ENCODE assay signal across 21 cellular contexts in genomic region chr13:74773263-74773662, GRCh38.
"Had no signal": no experiment of that assay in that cellular context is flagged by ENCODE, and none has a peak within 500 bp of the region (broad histone marks: within the 10 kb centered on the region; RNA-seq: fewer than 3 reads in every experiment).

No MANE protein-coding gene starts in this region.

- H3K27ac ChIP-seq: esophagus squamous epithelium, gastrocnemius medialis, heart right ventricle, pancreas, tibial artery, upper lobe of left lung, vagina had no signal

- H3K9me3 Mint-ChIP-seq: effector memory CD8-positive, alpha-beta T cell; natural killer cell; stimulated activated effector memory CD8-positive, alpha-beta T cell treated with anti-CD3 and anti-CD28 coated beads, Interleukin-12 subunit alpha, Interleukin-12 subunit beta, amount 100 ng/mL, for 72 hours; stimulated activated naive CD8-positive, alpha-beta T cell treated with anti-CD3 and anti-CD28 coated beads, Interleukin-15, Interleukin-2, amounts not matched to agents 100 ng/mL and 50 ng/mL, for 24 hours had no signal

- H3K36me3 ChIP-seq: esophagus squamous epithelium, gastrocnemius medialis, heart right ventricle, pancreas, tibial artery, upper lobe of left lung, vagina had no signal

- DNase-seq: effector memory CD8-positive, alpha-beta T cell; esophagus squamous epithelium; gastrocnemius medialis; heart right ventricle; hypothalamus; islet precursor cell; mammary epithelial cell; natural killer cell; pancreas; right cardiac atrium; stimulated activated CD4-positive, alpha-beta T cell treated with anti-CD3 and anti-CD28 coated beads, Interleukin-4, amount 100 ng/mL, for 1 hour; stimulated activated CD8-positive, alpha-beta memory T cell treated with anti-CD3 and anti-CD28 coated beads, Interleukin-4, amount 100 ng/mL, for 48 hours; tibial artery; upper lobe of left lung had no signal

- H3K27ac Mint-ChIP-seq: dendritic cell treated with granulocyte-macrophage colony-stimulating factor and Interleukin-4, amounts not matched to agents 40 ng/mL and 50 ng/mL, for 4 days; effector memory CD8-positive, alpha-beta T cell; natural killer cell; progenitor cell of endocrine pancreas; stimulated activated effector memory CD8-positive, alpha-beta T cell treated with anti-CD3 and anti-CD28 coated beads, Interleukin-12 subunit alpha, Interleukin-12 subunit beta, amount 100 ng/mL, for 72 hours; stimulated activated naive CD8-positive, alpha-beta T cell treated with anti-CD3 and anti-CD28 coated beads, Interleukin-15, Interleukin-2, amounts not matched to agents 100 ng/mL and 50 ng/mL, for 24 hours had no signal

- H3K4me3 ChIP-seq: esophagus squamous epithelium, gastrocnemius medialis, heart right ventricle, pancreas, tibial artery, upper lobe of left lung, vagina had no signal

- H3K4me3 Mint-ChIP-seq: dendritic cell treated with granulocyte-macrophage colony-stimulating factor and Interleukin-4, amounts not matched to agents 40 ng/mL and 50 ng/mL, for 4 days; effector memory CD8-positive, alpha-beta T cell; natural killer cell; neural crest cell; stimulated activated effector memory CD8-positive, alpha-beta T cell treated with anti-CD3 and anti-CD28 coated beads, Interleukin-12 subunit alpha, Interleukin-12 subunit beta, amount 100 ng/mL, for 72 hours; stimulated activated naive CD8-positive, alpha-beta T cell treated with anti-CD3 and anti-CD28 coated beads, Interleukin-15, Interleukin-2, amounts not matched to agents 100 ng/mL and 50 ng/mL, for 24 hours had no signal

- H3K27me3 ChIP-seq: esophagus squamous epithelium, gastrocnemius medialis, heart right ventricle, pancreas, tibial artery, upper lobe of left lung, vagina had no signal

- H3K27me3 Mint-ChIP-seq: dendritic cell treated with granulocyte-macrophage colony-stimulating factor and Interleukin-4, amounts not matched to agents 40 ng/mL and 50 ng/mL, for 4 days; progenitor cell of endocrine pancreas had no signal

- H3K36me3 Mint-ChIP-seq: natural killer cell; stimulated activated effector memory CD8-positive, alpha-beta T cell treated with anti-CD3 and anti-CD28 coated beads, Interleukin-12 subunit alpha, Interleukin-12 subunit beta, amount 100 ng/mL, for 72 hours had no signal

- H3K4me1 Mint-ChIP-seq: natural killer cell; neural crest cell; stimulated activated effector memory CD8-positive, alpha-beta T cell treated with anti-CD3 and anti-CD28 coated beads, Interleukin-12 subunit alpha, Interleukin-12 subunit beta, amount 100 ng/mL, for 72 hours had no signal

- ATAC-seq: effector memory CD8-positive, alpha-beta T cell; gastrocnemius medialis; heart right ventricle; left lobe of liver; natural killer cell; pancreas; right cardiac atrium; stimulated activated effector memory CD8-positive, alpha-beta T cell treated with anti-CD3 and anti-CD28 coated beads, Interleukin-12 subunit alpha, Interleukin-12 subunit beta, amount 100 ng/mL, for 72 hours had no signal

- H3K4me1 ChIP-seq: esophagus squamous epithelium, gastrocnemius medialis, pancreas, tibial artery, upper lobe of left lung, vagina had no signal

- H3K9me3 ChIP-seq: esophagus squamous epithelium, gastrocnemius medialis, heart right ventricle, pancreas, tibial artery, upper lobe of left lung, vagina had no signal
